In genomic region chr20:50199703-50200102, GRCh38 we compare ENCODE assay signal across 26 cellular contexts. TPM values are rescaled to one million over a fixed set of nuclear protein-coding genes. Genes with fewer than 3 reads are reported as not detected.
A peak's percentile ranks its signal among the peaks of the same experiment; 100 is the strongest.
DNase-seq lines count a peak whose midpoint lies in the region; ATAC-seq, FAIRE-seq and TF ChIP-seq lines count a peak whose summit lies in the region.
"Had no signal": no experiment of that assay in that cellular context is flagged by ENCODE, and none has a peak within 500 bp of the region (broad histone marks: within the 10 kb centered on the region; RNA-seq: fewer than 3 reads in every experiment).

No MANE protein-coding gene starts in this region.

- peak; percentile 68 for ATAC-seq in WTC11
- no peak for ATAC-seq in GM18511 (IDR thresholded peaks at IDR 0.05; ENCODE audit: unreplicated experiment)
- no peak for ATAC-seq in GM19455 (IDR thresholded peaks at IDR 0.05; ENCODE audit: unreplicated experiment)
- ATAC-seq: GM12878 had no signal

- H3K4me1 Mint-ChIP-seq in WTC11 = peaks cover 29% of the 10 kb centered on the region
- peaks cover 36% of the 10 kb centered on the region for H3K4me1 Mint-ChIP-seq in nephron progenitor cell

- peaks cover 31% of the 10 kb centered on the region for H3K9me3 Mint-ChIP-seq in WTC11
- H3K9me3 Mint-ChIP-seq in nephron progenitor cell = peaks cover 39% of the 10 kb centered on the region

- H3K9ac ChIP-seq in kidney (ENCODE audit: low read length in 2 of 2) = no peak overlapping the region
- H3K9ac ChIP-seq: BLaER1, GM23248 had no signal

- H3K27ac Mint-ChIP-seq in WTC11 = no peak overlapping the region
- peak overlapping the region; percentile 69 for H3K27ac Mint-ChIP-seq in nephron progenitor cell
- H3K27ac Mint-ChIP-seq: CD4-positive, alpha-beta T cell; IgD-negative memory B cell had no signal

- no peak for TF ChIP-seq CTCF in WTC11 (IDR thresholded peaks at IDR 0.05)
- no peak for TF ChIP-seq CTCF in nephron progenitor cell (IDR thresholded peaks at IDR 0.05)
- no peak for TF ChIP-seq CTCF in kidney (IDR thresholded peaks at IDR 0.05; ENCODE audit: borderline replicate concordance, extremely low read depth, insufficient read depth)

- DNase-seq in HTR-8/SVneo (ENCODE audit: insufficient read length, low spot score) (no peak), WTC11 (ENCODE audit: low spot score) (no peak), nephron progenitor cell (no peak), NCI-H146 (lab: John Stamatoyannopoulos, UW) (no peak), kidney (no peak)
- DNase-seq: Caco-2; CD4-positive, alpha-beta T cell; DMS 273 treated with DMSO at 0.1 percent for 48 hours; DMS79 treated with DMSO at 0.1 percent for 48 hours; GM23248; Karpas-422; MV-4-11; NCI-H1105 treated with DMSO at 0.1 percent for 48 hours; NCI-H1694; NCI-H2081; NCI-H2171; NCI-H345; NCI-H524 treated with DMSO at 0.1 percent for 48 hours; NCI-H82; Peyer's patch; SJCRH30 had no signal

- CTCF ChIA-PET in WTC11 (lab: Charles Lee) = interaction anchor here (0.9 to 1.2 kb wide), 2 partner anchors 9 to 21 kb away, joined by 3 read pairs; partner anchors contain the start of gene CEBPB

- H3K27me3 Mint-ChIP-seq in WTC11 (ENCODE audit: low read depth) (peaks cover 5% of the 10 kb centered on the region), nephron progenitor cell (ENCODE audit: low read depth, poor library complexity) (peaks cover 9% of the 10 kb centered on the region)
- H3K27me3 Mint-ChIP-seq: CD4-positive, alpha-beta T cell had no signal

- no peak overlapping the region for H3K27ac ChIP-seq in kidney (ENCODE audit: low read depth in 2 of 2, low read length in 2 of 2)
- H3K27ac ChIP-seq: BLaER1, GM23248, Peyer's patch, SJCRH30 had no signal

- no peaks in the 10 kb centered on the region for H3K36me3 ChIP-seq in kidney (ENCODE audit: control insufficient read depth in 1 of 2, insufficient read depth in 2 of 2, low read length in 2 of 2)
- H3K36me3 ChIP-seq: BLaER1, SJCRH30 had no signal

- FAIRE-seq in HTR-8/SVneo (lab: Jason Lieb, UNC) (peak; percentile 44), kidney (lab: Jason Lieb, UNC) (no peak)
- FAIRE-seq: GM12878 had no signal

- intact Hi-C loops in kidney (cut with DNase I) = no loop called here

- H3K4me1 ChIP-seq in kidney (ENCODE audit: control insufficient read depth in 1 of 2, insufficient read depth in 1 of 2, low read depth in 1 of 2, low read length in 2 of 2) = no peaks in the 10 kb centered on the region
- H3K4me1 ChIP-seq: BLaER1, Caco-2 had no signal

- peaks cover 17% of the 10 kb centered on the region for H3K36me3 Mint-ChIP-seq in WTC11
- H3K36me3 Mint-ChIP-seq in nephron progenitor cell (ENCODE audit: low read depth) = peaks cover 15% of the 10 kb centered on the region

- H3K4me3 ChIP-seq in kidney (ENCODE audit: low read length in 2 of 2) = no peak overlapping the region
- H3K4me3 ChIP-seq: BLaER1, GM12878, GM23248, Peyer's patch, SJCRH30 had no signal

- POLR2A ChIA-PET in WTC11 (lab: Charles Lee) = interaction anchor here (1.0 kb wide), 1 partner anchor 9 kb away, joined by 3 read pairs; the partner anchor contains the start of gene CEBPB

- no peak overlapping the region for H3K4me3 Mint-ChIP-seq in WTC11
- no peak overlapping the region for H3K4me3 Mint-ChIP-seq in nephron progenitor cell
- H3K4me3 Mint-ChIP-seq: CD4-positive, alpha-beta T cell; IgD-negative memory B cell had no signal

- no peaks in the 10 kb centered on the region for H3K9me3 ChIP-seq in kidney (ENCODE audit: control insufficient read depth in 1 of 2, low read length in 2 of 2)
- H3K9me3 ChIP-seq: Peyer's patch had no signal

TF ChIP-seq in WTC11, 78 proteins besides CTCF, POLR2A, EP300 and RAD21:
- 0 out of 2 replicates have a peak, but pooled peaks have one; percentile 76 for TF ChIP-seq AR (CRISPR knock-in tag; IDR thresholded peaks at IDR 0.05)
- TF ChIP-seq USF2 (CRISPR knock-in tag; IDR thresholded peaks at IDR 0.05) = 0 out of 2 replicates have a peak, but pooled peaks have one; percentile 9
- no peak for TF ChIP-seq NR2C2 (CRISPR knock-in tag; IDR thresholded peaks at IDR 0.05)
- TF ChIP-seq NR3C1 (CRISPR knock-in tag; conservative IDR thresholded peaks at IDR 0.05; ENCODE audit: low read depth) = no peak
- TF ChIP-seq ZNF423 (CRISPR knock-in tag; IDR thresholded peaks at IDR 0.05) = peak; percentile 51; the same call in 1 of the 2 replicates
- 0 out of 2 replicates have a peak, but pooled peaks have one; percentile 81 for TF ChIP-seq ZSCAN18 (CRISPR knock-in tag; IDR thresholded peaks at IDR 0.05)
- peak; percentile 98 for TF ChIP-seq GTF2I (CRISPR knock-in tag; conservative IDR thresholded peaks at IDR 0.05)
- peak; percentile 49; the same call in 1 of the 2 replicates for TF ChIP-seq ERG (CRISPR knock-in tag; IDR thresholded peaks at IDR 0.05)
- TF ChIP-seq ATF3 (CRISPR knock-in tag; conservative IDR thresholded peaks at IDR 0.05) = no peak
- TF ChIP-seq ZBTB21 (CRISPR knock-in tag; IDR thresholded peaks at IDR 0.05; ENCODE audit: borderline replicate concordance) = no peak
- no peak for TF ChIP-seq ZNF219 (CRISPR knock-in tag; IDR thresholded peaks at IDR 0.05; ENCODE audit: borderline replicate concordance)
- TF ChIP-seq CREB1 (CRISPR knock-in tag; IDR thresholded peaks at IDR 0.05) = no peak
TF ChIP-seq in WTC11: peak in this region for 6.

RNA-seq across cellular contexts. Expression of gene CEBPB, which starts 9.1 kb away (rescaled TPM):
- 23.5 to 29.1 TPM (median 25.6 TPM) in 3 replicates for total RNA-seq in WTC11 (2021)
- 81.4 TPM for total RNA-seq in kidney
- 33.6 TPM for polyA plus RNA-seq in kidney (ENCODE audit: insufficient read depth, low read depth, low replicate concordance)

RNA-seq across cellular contexts. Expression of gene PEDS1, which starts 46.2 kb away (rescaled TPM):
- total RNA-seq in WTC11 (2021) (35.0 to 36.7 TPM (median 35.6 TPM) in 3 replicates), kidney (16.3 TPM)
- polyA plus RNA-seq in kidney (ENCODE audit: insufficient read depth, low read depth, low replicate concordance) = 18.3 TPM
